24 cellular contexts compared by ENCODE assay signal in genomic region chr21:43956019-43956666, GRCh38. TPM values are rescaled to one million over a fixed set of nuclear protein-coding genes. Genes with fewer than 3 reads are reported as not detected.
DNase-seq lines count a peak whose midpoint lies in the region; ATAC-seq, FAIRE-seq and TF ChIP-seq lines count a peak whose summit lies in the region.
"Had no signal": no experiment of that assay in that cellular context is flagged by ENCODE, and none has a peak within 500 bp of the region (broad histone marks: within the 10 kb centered on the region; RNA-seq: fewer than 3 reads in every experiment).

No MANE protein-coding gene starts in this region.

- no peak for TF ChIP-seq EP300 in GM12878 (IDR thresholded peaks at IDR 0.05; ENCODE audit: borderline replicate concordance in 1 of 2, control insufficient read depth in 1 of 2, low read depth in 2 of 2, low read length in 2 of 2)
- TF ChIP-seq EP300 in tibial nerve (IDR thresholded peaks at IDR 0.05): no peak

- WGBS in IMR-90 (ENCODE audit: extremely low coverage in 2 of 2, insufficient read length in 1 of 2), 2 experiments: 56% methylated on average over 5 of the region's 11 CpGs; no CpG with 5 or more reads in 1 of the 2 experiments
- WGBS in GM12878 (ENCODE audit: insufficient coverage, insufficient replicate concordance, low lambda C conversion rate, missing lambda C conversion rate): 96% methylated on average over 11 of the region's 11 CpGs
- 68 to 73% methylated on average over 9 to 11 of the region's 11 CpGs for WGBS in tibial nerve, 2 donors

- no peak overlapping the region for H4K5ac ChIP-seq in IMR-90 (ENCODE audit: low read depth, low read length)

- no peak overlapping the region for H2BK5ac ChIP-seq in IMR-90 (ENCODE audit: low read depth, low read length, poor library complexity, severe bottlenecking)

- no peaks in the 10 kb centered on the region for H3K4me1 ChIP-seq in CD4-positive, CD25-positive, alpha-beta regulatory T cell (ENCODE audit: control insufficient read depth, insufficient read depth, low read length, poor library complexity, severe bottlenecking)
- H3K4me1 ChIP-seq in IMR-90 (ENCODE audit: control insufficient read depth, insufficient read depth, low read length) (peaks cover 9% of the 10 kb centered on the region), GM12878 (ENCODE audit: control insufficient read depth, insufficient read depth, low read length) (peaks cover 32% of the 10 kb centered on the region), tibial nerve (peaks cover 0 to 20% (median 0%) of the 10 kb centered on the region in 4 donors)

- SMC1A ChIA-PET in GM12878 (lab: Charles Lee; ENCODE audit: uncharacterized antibody, unreplicated experiment): no interaction called here

- H3K9me3 Mint-ChIP-seq in CD4-positive, CD25-positive, alpha-beta regulatory T cell: peaks cover 0 to 2% (median 0%) of the 10 kb centered on the region in 7 donors
- peaks cover 1% of the 10 kb centered on the region for H3K9me3 Mint-ChIP-seq in nephron progenitor cell
- H3K9me3 Mint-ChIP-seq: activated T-cell treated with anti-CD3 and anti-CD28 coated beads, Interleukin-2, amount 50 U/mL, for 4 hours; neural crest cell; stimulated activated effector memory CD8-positive, alpha-beta T cell treated with anti-CD3 and anti-CD28 coated beads, Interleukin-12 subunit alpha, Interleukin-12 subunit beta, amount 100 ng/mL, for 72 hours had no signal

- no peak overlapping the region for H4K91ac ChIP-seq in IMR-90 (ENCODE audit: insufficient read depth, low read depth, low read length)

- peaks cover 10% of the 10 kb centered on the region for H3K36me3 Mint-ChIP-seq in CD4-positive, CD25-positive, alpha-beta regulatory T cell
- H3K36me3 Mint-ChIP-seq in nephron progenitor cell (ENCODE audit: low read depth): peaks cover 9% of the 10 kb centered on the region

- peak overlapping the region in 2 of 3 donors; percentile 41 to 55 for H3K27ac Mint-ChIP-seq in CD4-positive, CD25-positive, alpha-beta regulatory T cell
- H3K27ac Mint-ChIP-seq in nephron progenitor cell: peak overlapping the region; percentile 91
- H3K27ac Mint-ChIP-seq: progenitor cell of endocrine pancreas; stimulated activated effector memory CD8-positive, alpha-beta T cell treated with anti-CD3 and anti-CD28 coated beads, Interleukin-12 subunit alpha, Interleukin-12 subunit beta, amount 100 ng/mL, for 72 hours had no signal

- intact Hi-C loops in IMR-90 (cut with micrococcal nuclease): no loop called here
- intact Hi-C loops in GM12878 (cut with micrococcal nuclease; ENCODE audit: unreplicated experiment): no loop called here

- no peak overlapping the region for H2BK15ac ChIP-seq in IMR-90 (ENCODE audit: low read depth, low read length)

- H3K9ac ChIP-seq in IMR-90 (ENCODE audit: low read depth, low read length): no peak overlapping the region
- H3K9ac ChIP-seq in GM12878 (ENCODE audit: control insufficient read depth, insufficient read depth, low read length): no peak overlapping the region
- H3K9ac ChIP-seq: GM23248 had no signal

- no peak for FAIRE-seq in GM12878 (lab: Jason Lieb, UNC)
- FAIRE-seq: GM19239 had no signal

- POLR2A ChIA-PET in IMR-90 (lab: Charles Lee; ENCODE audit: unreplicated experiment): no interaction called here
- POLR2A ChIA-PET in GM12878 (lab: Charles Lee): no interaction called here

- no peak overlapping the region for H2BK120ac ChIP-seq in IMR-90 (ENCODE audit: low read depth, low read length)

- no peak overlapping the region for H4K8ac ChIP-seq in IMR-90 (ENCODE audit: low read depth in 2 of 2, low read length in 2 of 2)

- no peak overlapping the region for H3K56ac ChIP-seq in IMR-90 (ENCODE audit: extremely low read depth, insufficient read depth, low read length)

- no peak overlapping the region for H2AK5ac ChIP-seq in IMR-90 (ENCODE audit: low read depth, low read length)

- H3K9me1 ChIP-seq in IMR-90 (ENCODE audit: insufficient read depth, low read length): peaks cover 30% of the 10 kb centered on the region

- no peaks in the 10 kb centered on the region for H3K9me3 ChIP-seq in CD4-positive, CD25-positive, alpha-beta regulatory T cell (ENCODE audit: control insufficient read depth in 2 of 2, low read length in 2 of 2)
- H3K9me3 ChIP-seq in IMR-90 (ENCODE audit: control insufficient read depth, insufficient read depth, low read length) (no peaks in the 10 kb centered on the region), GM12878 (replicated peaks; ENCODE audit: control insufficient read depth, insufficient read depth, low read length) (no peaks in the 10 kb centered on the region; the same call in 2 of the 3 replicates), tibial nerve (no peaks in the 10 kb centered on the region)
- H3K9me3 ChIP-seq: heart right ventricle had no signal

- H3K4me3 Mint-ChIP-seq in CD4-positive, CD25-positive, alpha-beta regulatory T cell: no peak overlapping the region
- H3K4me3 Mint-ChIP-seq in nephron progenitor cell: no peak overlapping the region
- H3K4me3 Mint-ChIP-seq: activated T-cell treated with anti-CD3 and anti-CD28 coated beads, Interleukin-2, amount 50 U/mL, for 4 hours; neural crest cell; stimulated activated effector memory CD8-positive, alpha-beta T cell treated with anti-CD3 and anti-CD28 coated beads, Interleukin-12 subunit alpha, Interleukin-12 subunit beta, amount 100 ng/mL, for 72 hours had no signal

- H3K23ac ChIP-seq in IMR-90 (ENCODE audit: low read depth, low read length): no peak overlapping the region

- RAD21 ChIA-PET in GM12878 (lab: Charles Lee; ENCODE audit: unreplicated experiment): interaction anchor here (1.0 kb wide), 1 partner anchor 38 kb away, joined by 3 read pairs; no protein-coding TSS in a partner anchor

- TF ChIP-seq POLR2A in IMR-90 (IDR thresholded peaks at IDR 0.05; ENCODE audit: low read depth, low read length): no peak
- TF ChIP-seq POLR2A in GM12878 (IDR thresholded peaks at IDR 0.05; ENCODE audit: low read depth, low read length): no peak
- no peak for TF ChIP-seq POLR2A in tibial nerve (IDR thresholded peaks at IDR 0.05)

- peaks cover 22 to 60% of the 10 kb centered on the region in 2 experiments for H3K79me1 ChIP-seq in IMR-90 (ENCODE audit: low read depth in 1 of 2, low read length in 2 of 2)

- no peaks in the 10 kb centered on the region for H3K27me3 Mint-ChIP-seq in CD4-positive, CD25-positive, alpha-beta regulatory T cell
- no peaks in the 10 kb centered on the region for H3K27me3 Mint-ChIP-seq in nephron progenitor cell (ENCODE audit: low read depth, poor library complexity)
- H3K27me3 Mint-ChIP-seq: progenitor cell of endocrine pancreas had no signal

- H3K14ac ChIP-seq in IMR-90 (replicated peaks; ENCODE audit: low read depth, low read length): no peak overlapping the region

- no peak for DNase-seq in CD4-positive, CD25-positive, alpha-beta regulatory T cell
- DNase-seq in IMR-90: no peak
- no peak for DNase-seq in GM12878 (ENCODE audit: low read depth, low spot score)
- no peak for DNase-seq in nephron progenitor cell
- DNase-seq in tibial nerve (ENCODE audit: low spot score in 2 of 2): no peak
- no peak for DNase-seq in epidermal melanocyte (ENCODE audit: insufficient read length, low spot score)
- DNase-seq in RPMI8226: no peak
- no peak for DNase-seq in GM20000 (ENCODE audit: low spot score)
- DNase-seq: activated naive CD4-positive, alpha-beta T cell treated with Interleukin-2 at 50 U/mL for 16 hours; activated T-cell treated with anti-CD3 and anti-CD28 coated beads, Interleukin-2, amount 50 U/mL, for 4 hours; amygdala; DMS79; GM23248; heart right ventricle; NCI-H1436 treated with DMSO at 0.1 percent for 48 hours; NCI-H748 treated with DMSO at 0.1 percent for 48 hours; stimulated activated CD4-positive, alpha-beta T cell treated with anti-CD3 and anti-CD28 coated beads, Interleukin-1b, Interleukin-23, amount 100 ng/mL, for 48 hours had no signal

- H3K27ac ChIP-seq in CD4-positive, CD25-positive, alpha-beta regulatory T cell (ENCODE audit: insufficient read depth, low read length, poor library complexity, severe bottlenecking): no peak overlapping the region
- H3K27ac ChIP-seq in IMR-90 (ENCODE audit: insufficient read depth, low read length) (no peak overlapping the region), GM12878 (ENCODE audit: control insufficient read depth, insufficient read depth) (peak overlapping the region; percentile 30; the same call in 1 of the 2 replicates), tibial nerve (no peak overlapping the region)
- H3K27ac ChIP-seq: cardiac muscle cell, epithelial cell of prostate, GM23248, skin epidermis had no signal

- H3K36me3 ChIP-seq in CD4-positive, CD25-positive, alpha-beta regulatory T cell (ENCODE audit: control insufficient read depth, insufficient read depth, low read length): peaks cover 18% of the 10 kb centered on the region
- H3K36me3 ChIP-seq in IMR-90 (ENCODE audit: control insufficient read depth, insufficient read depth, low read length) (peaks cover 11% of the 10 kb centered on the region), GM12878 (ENCODE audit: control insufficient read depth in 2 of 2, insufficient read depth in 2 of 2, low read length in 1 of 2) (peaks cover 7 to 22% of the 10 kb centered on the region in 2 experiments; a peak in 3 of 4 replicates), tibial nerve (peaks cover 0 to 33% (median 0%) of the 10 kb centered on the region in 3 donors)

- no peak overlapping the region for H2AFZ ChIP-seq in IMR-90 (replicated peaks; ENCODE audit: low read length, poor library complexity)
- H2AFZ ChIP-seq in GM12878 (ENCODE audit: control insufficient read depth, low read depth, low read length): no peak overlapping the region
- H2AFZ ChIP-seq: GM23248 had no signal

- peak in 1 of 2 donors; percentile 23 for ATAC-seq in CD4-positive, CD25-positive, alpha-beta regulatory T cell (ENCODE audit: low read depth in 2 of 2)
- ATAC-seq in IMR-90 (ENCODE audit: low read depth): peak; percentile 41
- ATAC-seq in GM12878: peak; percentile 14; the same call in 1 of the 3 replicates
- ATAC-seq: activated T-cell treated with anti-CD3 and anti-CD28 coated beads, Interleukin-2, amount 50 U/mL, for 4 hours; stimulated activated effector memory CD8-positive, alpha-beta T cell treated with anti-CD3 and anti-CD28 coated beads, Interleukin-12 subunit alpha, Interleukin-12 subunit beta, amount 100 ng/mL, for 72 hours had no signal

- H2BK20ac ChIP-seq in IMR-90 (ENCODE audit: low read depth, low read length): no peak overlapping the region

- peaks cover 12% of the 10 kb centered on the region for H3K79me2 ChIP-seq in GM12878 (ENCODE audit: control insufficient read depth, insufficient read depth, low read length)

- no peak overlapping the region for H3K4me3 ChIP-seq in CD4-positive, CD25-positive, alpha-beta regulatory T cell (ENCODE audit: low read depth, low read length)
- no peak overlapping the region for H3K4me3 ChIP-seq in IMR-90 (ENCODE audit: insufficient read depth, low read depth, low read length)
- no peak overlapping the region for H3K4me3 ChIP-seq in GM12878
- no peak overlapping the region for H3K4me3 ChIP-seq in tibial nerve
- H3K4me3 ChIP-seq: cardiac muscle cell, GM23248, heart right ventricle, skin epidermis had no signal

- TF ChIP-seq CTCF in IMR-90 (conservative IDR thresholded peaks at IDR 0.05; ENCODE audit: low read depth, low read length) (no peak), GM12878 (IDR thresholded peaks at IDR 0.05 in 2 of 3, conservative IDR thresholded peaks at IDR 0.05 in 1 of 3; ENCODE audit: control insufficient read depth in 2 of 3, extremely low read depth in 1 of 3, insufficient read depth in 1 of 3, low read depth in 3 of 3, low read length in 3 of 3) (no peak), nephron progenitor cell (IDR thresholded peaks at IDR 0.05) (no peak), tibial nerve (IDR thresholded peaks at IDR 0.05) (no peak), GM20000 (IDR thresholded peaks at IDR 0.05; ENCODE audit: extremely low read depth, missing control alignments) (no peak)

- peaks cover 51% of the 10 kb centered on the region for H4K20me1 ChIP-seq in IMR-90 (ENCODE audit: insufficient read depth, low read length)
- H4K20me1 ChIP-seq in GM12878 (ENCODE audit: control insufficient read depth, insufficient read depth): no peaks in the 10 kb centered on the region

- H2AK9ac ChIP-seq in IMR-90 (replicated peaks; ENCODE audit: low read depth, low read length, poor library complexity): peak overlapping the region; percentile 5

- TF ChIP-seq RAD21 in IMR-90 (IDR thresholded peaks at IDR 0.05; ENCODE audit: low read length): no peak
- TF ChIP-seq RAD21 in GM12878 (IDR thresholded peaks at IDR 0.05; ENCODE audit: insufficient read depth, low read depth, low read length): no peak

- in situ Hi-C loops in IMR-90 (cut with MboI; ENCODE audit: low sequenced_read_pairs): no loop called here
- in situ Hi-C loops in GM12878 (cut with MboI): no loop called here

- CTCF ChIA-PET in IMR-90 (lab: Yijun Ruan, JAX) (no interaction called here), GM12878 (lab: Yijun Ruan, JAX) (no interaction called here)

- H3K18ac ChIP-seq in IMR-90 (ENCODE audit: low read depth, low read length): no peak overlapping the region

- peaks cover 0 to 26% (median 1%) of the 10 kb centered on the region in 4 donors for H3K4me1 Mint-ChIP-seq in CD4-positive, CD25-positive, alpha-beta regulatory T cell
- H3K4me1 Mint-ChIP-seq in nephron progenitor cell: peaks cover 31% of the 10 kb centered on the region

- BruUV-seq in IMR-90 (replicated peaks; lab: Mats Ljungman, UMichigan) (no TSS peak), GM12878 (replicated peaks; lab: Mats Ljungman, UMichigan) (no TSS peak)

- dilution Hi-C loops in IMR-90 (cut with HindIII; ENCODE audit: low sequenced_read_pairs, unreplicated experiment): no loop called here

- no peak overlapping the region for H3K4ac ChIP-seq in IMR-90 (ENCODE audit: low read depth, low read length)

- H3K4me2 ChIP-seq in IMR-90 (ENCODE audit: low read depth, low read length) (no peak overlapping the region), GM12878 (ENCODE audit: control insufficient read depth, insufficient read depth) (no peak overlapping the region)

- no peaks in the 10 kb centered on the region for H3K27me3 ChIP-seq in CD4-positive, CD25-positive, alpha-beta regulatory T cell (ENCODE audit: control insufficient read depth, insufficient read depth, low read length)
- H3K27me3 ChIP-seq in IMR-90 (ENCODE audit: control insufficient read depth, insufficient read depth, low read length): no peaks in the 10 kb centered on the region
- H3K27me3 ChIP-seq in GM12878 (replicated peaks in 1 of 2; ENCODE audit: control insufficient read depth in 2 of 2, insufficient read depth in 2 of 2, low read length in 1 of 2): no peaks in the 10 kb centered on the region
- no peaks in the 10 kb centered on the region for H3K27me3 ChIP-seq in tibial nerve
- H3K27me3 ChIP-seq: cardiac muscle cell, heart right ventricle had no signal

RNA-seq across cellular contexts. Expression of gene TRAPPC10, which starts 56.0 kb away (rescaled TPM):
- total RNA-seq in CD4-positive, CD25-positive, alpha-beta regulatory T cell: 132 TPM
- 10 to 100 TPM; 13.5 to 18.7 (median 17.1) TPM for polyA plus RNA-seq in CD4-positive, CD25-positive, alpha-beta regulatory T cell
- total RNA-seq in IMR-90 (2012; rRNA removed) (18.1 and 18.3 TPM in 2 replicates), GM12878 (2014; rRNA removed) (31.0 and 40.9 TPM in 2 replicates), GM12878 (2014; rRNA removed; fragmentation: Illumina TruSeq; extraction: Trizol) (27.5 and 28.9 TPM in 2 replicates), GM12878 (2021) (34.4 and 39.6 TPM in 2 replicates), tibial nerve (10 to 100 TPM; 27.7 to 53.8 (median 38.4) TPM)
- polyA plus RNA-seq in IMR-90 (2012; rRNA removed) (17.8 and 18.3 TPM in 2 replicates), GM12878 (2011; rRNA removed) (24.5 and 38.7 TPM in 2 replicates), GM12878 (2014; fragmentation: Illumina TruSeq; extraction: Trizol) (33.9 and 34.8 TPM in 2 replicates), GM12878 (2014; fragmentation: Nextera tagmentation; extraction: Ambion mirVana) (1 to 10 TPM; 1.1 to 2.5 TPM), GM12878 (2014; rRNA removed) (27.5 and 28.4 TPM in 2 replicates), GM12878 (2016; fragmentation: Nextera tagmentation; extraction: Ambion mirVana) (10 to 100 TPM in 1 of 2 experiments, 1 to 10 TPM in 1; 5.9 to 14.3 TPM)
- 7.7 and 8.1 TPM in 2 replicates for polyA plus RNA-seq in IMR-90 (2012; cell fraction: cytosol; rRNA removed)
- polyA plus RNA-seq in IMR-90 (2012; cell fraction: nucleus; rRNA removed; ENCODE audit: low replicate concordance): 46.4 and 51.4 TPM in 2 replicates
- total RNA-seq in GM12878 (2013; cell fraction: nucleolus; rRNA removed): 156 and 162 TPM in 2 replicates
- 12.1 TPM for polyA plus RNA-seq in GM12878 (2011; ENCODE audit: low read depth)
- polyA plus RNA-seq in GM12878 (2011; cell fraction: cytosol; rRNA removed): 28.0 and 29.3 TPM in 2 replicates
- 85.3 and 93.6 TPM in 2 replicates for polyA plus RNA-seq in GM12878 (2011; cell fraction: nucleus; rRNA removed)
- polyA plus RNA-seq in GM12878 (2012): 15.4 and 19.3 TPM in 2 replicates
- polyA minus RNA-seq in GM12878 (2011; rRNA and poly(A)+ RNA removed): 35.3 and 39.6 TPM in 2 replicates
- 18.2 and 19.4 TPM in 2 replicates for polyA minus RNA-seq in GM12878 (2011; cell fraction: cytosol; rRNA and poly(A)+ RNA removed)
- polyA minus RNA-seq in GM12878 (2011; cell fraction: nucleus; rRNA and poly(A)+ RNA removed): 28.7 and 56.4 TPM in 2 replicates
